1 cellular context compared by ENCODE assay signal in genomic region chr12:65778268-65779090, GRCh38.
TF ChIP-seq lines count a peak whose summit lies in the region.

No MANE protein-coding gene starts in this region.

TF ChIP-seq in GM23338, 12 proteins besides CTCF, POLR2A, EP300 and RAD21 (continued from another document):
- TF ChIP-seq ZNF331 (CRISPR knock-in tag; IDR thresholded peaks at IDR 0.05; ENCODE audit: low read depth) (no peak), CREB1 (CRISPR knock-in tag; IDR thresholded peaks at IDR 0.05; ENCODE audit: low read depth) (no peak), ZNF114 (CRISPR knock-in tag; IDR thresholded peaks at IDR 0.05) (no peak)
- TF ChIP-seq, protein P1, sequence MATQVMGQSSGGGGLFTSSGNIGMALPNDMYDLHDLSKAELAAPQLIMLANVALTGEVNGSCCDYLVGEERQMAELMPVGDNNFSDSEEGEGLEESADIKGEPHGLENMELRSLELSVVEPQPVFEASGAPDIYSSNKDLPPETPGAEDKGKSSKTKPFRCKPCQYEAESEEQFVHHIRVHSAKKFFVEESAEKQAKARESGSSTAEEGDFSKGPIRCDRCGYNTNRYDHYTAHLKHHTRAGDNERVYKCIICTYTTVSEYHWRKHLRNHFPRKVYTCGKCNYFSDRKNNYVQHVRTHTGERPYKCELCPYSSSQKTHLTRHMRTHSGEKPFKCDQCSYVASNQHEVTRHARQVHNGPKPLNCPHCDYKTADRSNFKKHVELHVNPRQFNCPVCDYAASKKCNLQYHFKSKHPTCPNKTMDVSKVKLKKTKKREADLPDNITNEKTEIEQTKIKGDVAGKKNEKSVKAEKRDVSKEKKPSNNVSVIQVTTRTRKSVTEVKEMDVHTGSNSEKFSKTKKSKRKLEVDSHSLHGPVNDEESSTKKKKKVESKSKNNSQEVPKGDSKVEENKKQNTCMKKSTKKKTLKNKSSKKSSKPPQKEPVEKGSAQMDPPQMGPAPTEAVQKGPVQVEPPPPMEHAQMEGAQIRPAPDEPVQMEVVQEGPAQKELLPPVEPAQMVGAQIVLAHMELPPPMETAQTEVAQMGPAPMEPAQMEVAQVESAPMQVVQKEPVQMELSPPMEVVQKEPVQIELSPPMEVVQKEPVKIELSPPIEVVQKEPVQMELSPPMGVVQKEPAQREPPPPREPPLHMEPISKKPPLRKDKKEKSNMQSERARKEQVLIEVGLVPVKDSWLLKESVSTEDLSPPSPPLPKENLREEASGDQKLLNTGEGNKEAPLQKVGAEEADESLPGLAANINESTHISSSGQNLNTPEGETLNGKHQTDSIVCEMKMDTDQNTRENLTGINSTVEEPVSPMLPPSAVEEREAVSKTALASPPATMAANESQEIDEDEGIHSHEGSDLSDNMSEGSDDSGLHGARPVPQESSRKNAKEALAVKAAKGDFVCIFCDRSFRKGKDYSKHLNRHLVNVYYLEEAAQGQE (IDR thresholded peaks at IDR 0.05; ENCODE audit: unreplicated experiment), result no peak
